9 cellular contexts compared by ENCODE assay signal in the genomic region with DNA sequence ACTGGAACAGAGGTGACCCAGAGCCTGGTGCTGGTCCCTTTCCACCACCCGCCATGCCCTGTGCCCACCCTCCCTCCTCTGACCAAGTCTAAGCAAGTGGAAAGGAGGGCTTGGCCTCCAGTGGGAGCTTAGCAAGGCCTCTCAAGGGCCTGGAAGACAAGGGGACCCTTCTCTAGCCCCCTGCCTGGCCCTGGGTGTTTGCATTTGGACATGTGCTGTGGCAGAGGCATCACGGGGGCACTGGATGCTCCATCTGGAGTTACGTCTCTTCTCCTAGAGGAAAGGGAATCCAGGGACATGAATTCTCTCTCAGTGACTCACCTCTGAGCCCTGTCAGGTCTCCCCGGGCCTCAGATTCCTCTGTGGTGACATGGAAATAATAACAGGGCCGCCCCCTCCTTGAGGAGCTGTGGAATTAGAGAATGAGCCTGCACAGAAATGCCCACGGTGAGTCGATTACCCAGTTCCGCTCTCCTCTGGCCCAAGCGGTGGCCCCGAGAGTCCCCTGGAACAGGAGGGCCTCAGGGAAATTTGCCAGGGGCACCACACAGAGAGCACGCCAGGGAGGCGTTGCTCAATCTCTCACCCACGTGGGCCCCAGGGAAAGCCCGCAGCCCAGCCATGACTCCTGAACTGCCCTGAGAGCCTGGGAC.
A peak's percentile ranks its signal among the peaks of the same experiment; 100 is the strongest.
DNase-seq lines count a peak whose midpoint lies in the region; ATAC-seq, FAIRE-seq and TF ChIP-seq lines count a peak whose summit lies in the region.
"Had no signal": no experiment of that assay in that cellular context is flagged by ENCODE, and none has a peak within 500 bp of the region (broad histone marks: within the 10 kb centered on the region; RNA-seq: fewer than 3 reads in every experiment).

No MANE protein-coding gene starts in this region.

- peak; percentile 76 for ATAC-seq in activated naive CD8-positive, alpha-beta T cell treated with anti-CD3 and anti-CD28 coated beads, Interleukin-2, amount 50 U/mL, for 24 hours
- ATAC-seq in HepG2 (peak; percentile 89), aorta (ENCODE audit: low FRiP score) (peak; percentile 55), GM18511 (IDR thresholded peaks at IDR 0.05; ENCODE audit: unreplicated experiment) (no peak)

- H3K36me3 ChIP-seq in HepG2 (replicated peaks in 1 of 2; ENCODE audit: control insufficient read depth in 1 of 2, insufficient read depth in 2 of 2, low read length in 2 of 2) = no peaks in the 10 kb centered on the region
- no peaks in the 10 kb centered on the region for H3K36me3 ChIP-seq in aorta (ENCODE audit: control insufficient read depth in 1 of 2, insufficient read depth in 2 of 2, low read length in 1 of 2)

- no CpG with 5 or more reads among the region's 14 CpGs for WGBS in HepG2 (ENCODE audit: low lambda C conversion rate)
- 8 to 36% methylated on average over 14 of the region's 14 CpGs for WGBS in aorta, 2 donors

- H2AFZ ChIP-seq in HepG2 (ENCODE audit: low read length) = no peak overlapping the region

- in situ Hi-C loops in HepG2 (cut with HindIII; ENCODE audit: extremely low pct_ligation_motif_present, low pct_unique_long_range_greater_than_20kb) = no loop called here

- TF ChIP-seq RAD21 in HepG2 (CRISPR knock-in tag; IDR thresholded peaks at IDR 0.05) = no peak

- H3K79me2 ChIP-seq in HepG2 (ENCODE audit: insufficient read depth, low read length) = no peaks in the 10 kb centered on the region

- no peak for TF ChIP-seq CTCF in HepG2 (CRISPR knock-in tag; IDR thresholded peaks at IDR 0.05)

- H3K4me3 Mint-ChIP-seq in activated naive CD8-positive, alpha-beta T cell treated with anti-CD3 and anti-CD28 coated beads, Interleukin-2, amount 50 U/mL, for 24 hours = no peak overlapping the region
- H3K4me3 Mint-ChIP-seq in activated naive CD8-positive, alpha-beta T cell treated with anti-CD3 and anti-CD28 coated beads for 36 hours = no peak overlapping the region
- no peak overlapping the region for H3K4me3 Mint-ChIP-seq in activated CD4-positive, alpha-beta memory T cell treated with anti-CD3 and anti-CD28 coated beads for 36 hours

- H3K27ac Mint-ChIP-seq in activated naive CD8-positive, alpha-beta T cell treated with anti-CD3 and anti-CD28 coated beads, Interleukin-2, amount 50 U/mL, for 24 hours = no peak overlapping the region
- no peak overlapping the region for H3K27ac Mint-ChIP-seq in activated naive CD8-positive, alpha-beta T cell treated with anti-CD3 and anti-CD28 coated beads for 36 hours
- H3K27ac Mint-ChIP-seq in activated CD4-positive, alpha-beta memory T cell treated with anti-CD3 and anti-CD28 coated beads for 36 hours = no peak overlapping the region

- H3K27ac ChIP-seq in HepG2 (ENCODE audit: extremely low read length, insufficient read depth, low read length) = no peak overlapping the region
- peak overlapping the region in 1 of 2 donors; percentile 89 for H3K27ac ChIP-seq in aorta (ENCODE audit: low read depth in 1 of 2, low read length in 2 of 2)

- DNase-seq in activated naive CD8-positive, alpha-beta T cell treated with anti-CD3 and anti-CD28 coated beads, Interleukin-2, amount 50 U/mL, for 24 hours = peak; percentile 29
- DNase-seq in activated naive CD8-positive, alpha-beta T cell treated with anti-CD3 and anti-CD28 coated beads for 36 hours = no peak
- peak; percentile 49 for DNase-seq in brain pericyte (ENCODE audit: low read depth, low spot score)
- DNase-seq in HepG2 (ENCODE audit: low spot score) = peak; percentile 61
- DNase-seq in aorta = peak; percentile 85 to 90
- DNase-seq in activated gamma-delta T cell (lab: John Stamatoyannopoulos, UW) = no peak
- no peak for DNase-seq in activated CD4-positive, alpha-beta memory T cell treated with anti-CD3 and anti-CD28 coated beads for 36 hours

- peaks cover 5% of the 10 kb centered on the region for H3K27me3 Mint-ChIP-seq in activated naive CD8-positive, alpha-beta T cell treated with anti-CD3 and anti-CD28 coated beads, Interleukin-2, amount 50 U/mL, for 24 hours
- no peaks in the 10 kb centered on the region for H3K27me3 Mint-ChIP-seq in activated naive CD8-positive, alpha-beta T cell treated with anti-CD3 and anti-CD28 coated beads for 36 hours
- no peaks in the 10 kb centered on the region for H3K27me3 Mint-ChIP-seq in activated CD4-positive, alpha-beta memory T cell treated with anti-CD3 and anti-CD28 coated beads for 36 hours

- no peak for TF ChIP-seq POLR2A in HepG2 (IDR thresholded peaks at IDR 0.05; ENCODE audit: insufficient read depth in 1 of 2, low read depth in 2 of 2, low read length in 2 of 2)

- H3K4me1 ChIP-seq in HepG2 (ENCODE audit: insufficient read depth, low read length) = peaks cover 41% of the 10 kb centered on the region
- H3K4me1 ChIP-seq in aorta (ENCODE audit: control insufficient read depth in 1 of 2, insufficient read depth in 2 of 2, low read length in 2 of 2) = no peaks in the 10 kb centered on the region

- FAIRE-seq in HepG2 (lab: Jason Lieb, UNC) = no peak

- H3K9me3 ChIP-seq in HepG2 (ENCODE audit: low read length) (no peaks in the 10 kb centered on the region), aorta (ENCODE audit: control insufficient read depth, low read length) (no peaks in the 10 kb centered on the region)

- peak overlapping the region in 1 of 3 experiments; percentile 33; a peak in 2 of 6 replicates for H3K4me3 ChIP-seq in HepG2 (replicated peaks in 1 of 3; ENCODE audit: insufficient read depth in 1 of 3, low read depth in 2 of 3, low read length in 3 of 3)
- H3K4me3 ChIP-seq in aorta (ENCODE audit: low read length in 2 of 2) = no peak overlapping the region
- H3K4me3 ChIP-seq: skin epidermis had no signal

- TF ChIP-seq EP300 in HepG2 (IDR thresholded peaks at IDR 0.05; ENCODE audit: low read depth in 2 of 2, low read length in 2 of 2) (no peak), HepG2 (CRISPR knock-in tag; IDR thresholded peaks at IDR 0.05; ENCODE audit: borderline replicate concordance) (no peak)

- BruUV-seq in HepG2 (replicated peaks; lab: Mats Ljungman, UMichigan) = no TSS peak

- H3K9ac ChIP-seq in HepG2 (ENCODE audit: insufficient read depth, low read depth, low read length) = no peak overlapping the region

- intact Hi-C loops in HepG2 (cut with micrococcal nuclease; ENCODE audit: unreplicated experiment) = no loop called here
- intact Hi-C loops in aorta (cut with DNase I) = loop anchor here (1.0 to 10.0 kb wide), 5 partner anchors 104 to 357 kb away; no protein-coding TSS in a partner anchor
- intact Hi-C loops in activated CD4-positive, alpha-beta memory T cell treated with anti-CD3 and anti-CD28 coated beads for 36 hours (cut with micrococcal nuclease) = no loop called here

- CTCF ChIA-PET in HepG2 (lab: Yijun Ruan, JAX; ENCODE audit: low intra/inter-chr PET ratio, low total read pairs) = no interaction called here
- CTCF ChIA-PET in activated CD4-positive, alpha-beta memory T cell treated with anti-CD3 and anti-CD28 coated beads for 36 hours (lab: Charles Lee) = no interaction called here

- no peaks in the 10 kb centered on the region for H4K20me1 ChIP-seq in HepG2 (ENCODE audit: insufficient read depth, low read length)

- peaks cover 27% of the 10 kb centered on the region for H3K4me1 Mint-ChIP-seq in activated naive CD8-positive, alpha-beta T cell treated with anti-CD3 and anti-CD28 coated beads, Interleukin-2, amount 50 U/mL, for 24 hours
- H3K4me1 Mint-ChIP-seq in activated naive CD8-positive, alpha-beta T cell treated with anti-CD3 and anti-CD28 coated beads for 36 hours = peaks cover 9% of the 10 kb centered on the region
- peaks cover 17% of the 10 kb centered on the region for H3K4me1 Mint-ChIP-seq in activated CD4-positive, alpha-beta memory T cell treated with anti-CD3 and anti-CD28 coated beads for 36 hours (ENCODE audit: low read depth)

- POLR2A ChIA-PET in HepG2 (lab: Yijun Ruan, JAX) = no interaction called here
- POLR2A ChIA-PET in activated CD4-positive, alpha-beta memory T cell treated with anti-CD3 and anti-CD28 coated beads for 36 hours (lab: Charles Lee) = no interaction called here

- no peaks in the 10 kb centered on the region for H3K9me3 Mint-ChIP-seq in activated naive CD8-positive, alpha-beta T cell treated with anti-CD3 and anti-CD28 coated beads, Interleukin-2, amount 50 U/mL, for 24 hours
- no peaks in the 10 kb centered on the region for H3K9me3 Mint-ChIP-seq in activated naive CD8-positive, alpha-beta T cell treated with anti-CD3 and anti-CD28 coated beads for 36 hours
- no peaks in the 10 kb centered on the region for H3K9me3 Mint-ChIP-seq in activated CD4-positive, alpha-beta memory T cell treated with anti-CD3 and anti-CD28 coated beads for 36 hours

- H3K36me3 Mint-ChIP-seq in activated naive CD8-positive, alpha-beta T cell treated with anti-CD3 and anti-CD28 coated beads, Interleukin-2, amount 50 U/mL, for 24 hours (ENCODE audit: low read depth) = no peaks in the 10 kb centered on the region
- no peaks in the 10 kb centered on the region for H3K36me3 Mint-ChIP-seq in activated naive CD8-positive, alpha-beta T cell treated with anti-CD3 and anti-CD28 coated beads for 36 hours
- H3K36me3 Mint-ChIP-seq in activated CD4-positive, alpha-beta memory T cell treated with anti-CD3 and anti-CD28 coated beads for 36 hours = no peaks in the 10 kb centered on the region

- peaks cover 1 to 11% of the 10 kb centered on the region in 2 experiments; a peak in 1 of 5 replicates for H3K27me3 ChIP-seq in HepG2 (ENCODE audit: control insufficient read depth in 1 of 2, insufficient read depth in 2 of 2, low read length in 2 of 2)
- no peaks in the 10 kb centered on the region for H3K27me3 ChIP-seq in aorta (ENCODE audit: control insufficient read depth in 1 of 2, insufficient read depth in 2 of 2, low read length in 1 of 2)

- H3K4me2 ChIP-seq in HepG2 (ENCODE audit: low read depth, low read length) = peak overlapping the region; percentile 66

TF ChIP-seq in HepG2, 621 proteins besides CTCF, POLR2A, EP300 and RAD21 (continues in another document):
- TF ChIP-seq GLI4 (CRISPR knock-in tag; IDR thresholded peaks at IDR 0.05; ENCODE audit: borderline replicate concordance) (no peak), HNRNPL (IDR thresholded peaks at IDR 0.05; ENCODE audit: low read depth, low read length) (0 out of 2 replicates have a peak, but pooled peaks have one; percentile 29), NONO (IDR thresholded peaks at IDR 0.05) (no peak), NONO (CRISPR knock-in tag; conservative IDR thresholded peaks at IDR 0.05) (no peak), MBNL3 (CRISPR knock-in tag; conservative IDR thresholded peaks at IDR 0.05) (no peak), ZNF367 (CRISPR knock-in tag; IDR thresholded peaks at IDR 0.05; ENCODE audit: borderline replicate concordance) (no peak), ZNF224 (CRISPR knock-in tag; IDR thresholded peaks at IDR 0.05) (no peak), NFYC (CRISPR knock-in tag; IDR thresholded peaks at IDR 0.05) (no peak), HDAC1 (CRISPR knock-in tag; IDR thresholded peaks at IDR 0.05) (0 out of 2 replicates have a peak, but pooled peaks have one; percentile 21), KDM2A (CRISPR knock-in tag; IDR thresholded peaks at IDR 0.05; ENCODE audit: borderline replicate concordance, low read depth) (no peak), ZEB1 (IDR thresholded peaks at IDR 0.05; ENCODE audit: insufficient replicate concordance, low read depth) (no peak)

Comparison
In these comparisons a context has a peak if more than half of its experiments do, and no peak if none do; other contexts are left out.
1. DNase-seq: peak in activated naive CD8-positive, alpha-beta T cell treated with anti-CD3 and anti-CD28 coated beads, Interleukin-2, amount 50 U/mL, for 24 hours (single experiment), brain pericyte (single experiment), HepG2 (single experiment) and aorta (2 of 2); none in activated naive CD8-positive, alpha-beta T cell treated with anti-CD3 and anti-CD28 coated beads for 36 hours (single experiment), activated gamma-delta T cell (single experiment) and activated CD4-positive, alpha-beta memory T cell treated with anti-CD3 and anti-CD28 coated beads for 36 hours (single experiment).
2. intact Hi-C loops: an anchor here in aorta (1.0 to 10.0 kb wide); none called in HepG2 and activated CD4-positive, alpha-beta memory T cell treated with anti-CD3 and anti-CD28 coated beads for 36 hours.